10 cellular contexts compared by ENCODE assay signal in the genomic region with DNA sequence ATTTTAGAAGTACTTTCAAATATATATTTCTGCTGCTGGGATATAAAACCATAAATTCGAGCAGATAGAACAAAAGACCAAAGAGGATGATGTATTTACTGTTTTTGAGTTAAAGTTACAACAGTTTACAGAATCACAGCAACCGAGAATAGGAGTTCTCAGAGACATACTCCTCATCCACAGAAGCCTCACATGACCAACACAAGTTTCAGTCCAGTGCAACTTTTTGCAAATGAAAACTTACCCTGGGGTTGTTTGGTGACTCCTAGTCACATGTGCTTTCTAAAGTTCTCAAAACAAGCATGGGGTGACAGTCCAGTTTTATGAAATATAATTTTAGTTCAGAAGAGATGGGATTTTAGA.
DNase-seq lines count a peak whose midpoint lies in the region; ATAC-seq, FAIRE-seq and TF ChIP-seq lines count a peak whose summit lies in the region.
"Had no signal": no experiment of that assay in that cellular context is flagged by ENCODE, and none has a peak within 500 bp of the region (broad histone marks: within the 10 kb centered on the region; RNA-seq: fewer than 3 reads in every experiment).

No MANE protein-coding gene starts in this region.

- H3K4me1 ChIP-seq in K562 (replicated peaks in 1 of 2; ENCODE audit: control insufficient read depth in 2 of 2, insufficient read depth in 2 of 2, low read length in 2 of 2): no peaks in the 10 kb centered on the region; a peak in 1 of 5 replicates

- H3K27ac ChIP-seq in K562 (ENCODE audit: extremely low read depth, low read depth, low read length): no peak overlapping the region

- in situ Hi-C loops in K562 (cut with MboI): no loop called here

- H3K9me1 ChIP-seq in K562 (ENCODE audit: control insufficient read depth, insufficient read depth, low read length): no peaks in the 10 kb centered on the region

- BruUV-seq in K562 (replicated peaks; lab: Mats Ljungman, UMichigan): no TSS peak

- H3K4me3 ChIP-seq in K562: no peak overlapping the region

- WGBS in K562 (ENCODE audit: insufficient coverage, low coverage, missing lambda C conversion rate): 17% methylated on average over 2 of the region's 2 CpGs

- peak; percentile 46 for ATAC-seq in HG02759 (IDR thresholded peaks at IDR 0.05; ENCODE audit: unreplicated experiment)
- no peak for ATAC-seq in K562
- peak; percentile 16 to 33 (median 18) for ATAC-seq in natural killer cell
- no peak for ATAC-seq in HG02884 (IDR thresholded peaks at IDR 0.05; ENCODE audit: unreplicated experiment)

- no peak for TF ChIP-seq CTCF in GM10266 (IDR thresholded peaks at IDR 0.05; ENCODE audit: control insufficient read depth, insufficient read depth, low read depth, missing control alignments)
- no peak for TF ChIP-seq CTCF in K562 (IDR thresholded peaks at IDR 0.05 in 2 of 3, conservative IDR thresholded peaks at IDR 0.05 in 1 of 3; ENCODE audit: insufficient read depth in 2 of 3, low read depth in 1 of 3, low read length in 3 of 3)
- TF ChIP-seq CTCF in natural killer cell (IDR thresholded peaks at IDR 0.05): no peak

- peaks cover 9% of the 10 kb centered on the region for H3K36me3 Mint-ChIP-seq in natural killer cell
- H3K36me3 Mint-ChIP-seq: brain had no signal

- no peaks in the 10 kb centered on the region for H3K36me3 ChIP-seq in K562 (ENCODE audit: control insufficient read depth, insufficient read depth, low read length)

- H3K4me2 ChIP-seq in K562 (ENCODE audit: insufficient read depth, low read length): no peak overlapping the region

- H3K27me3 Mint-ChIP-seq in natural killer cell (ENCODE audit: low read depth in 2 of 2): no peaks in the 10 kb centered on the region

- DNase-seq in GM10266 (ENCODE audit: extremely low spot score): peak; percentile 54
- DNase-seq in K562 (ENCODE audit: extremely low read depth in 1 of 4, low spot score in 3 of 4): no peak
- DNase-seq in natural killer cell: no peak
- DNase-seq in NCI-H774 (lab: John Stamatoyannopoulos, UW): no peak
- no peak for DNase-seq in NCI-H1436 (lab: John Stamatoyannopoulos, UW)
- DNase-seq in islet precursor cell: no peak
- DNase-seq: nephron progenitor cell had no signal

- H3K9ac ChIP-seq in K562 (ENCODE audit: insufficient read depth in 1 of 2, low read depth in 2 of 2, low read length in 2 of 2): no peak overlapping the region

- TF ChIP-seq POLR2A in K562 (conservative IDR thresholded peaks at IDR 0.05): no peak

- no peaks in the 10 kb centered on the region for H3K79me2 ChIP-seq in K562 (ENCODE audit: control insufficient read depth, insufficient read depth, low read length)

- TF ChIP-seq RAD21 in K562 (CRISPR knock-in tag; conservative IDR thresholded peaks at IDR 0.05 in 1 of 2, IDR thresholded peaks at IDR 0.05 in 1 of 2): no peak

- CTCF ChIA-PET in K562 (lab: Yijun Ruan, JAX; ENCODE audit: low intra/inter-chr PET ratio): no interaction called here

- no peaks in the 10 kb centered on the region for H3K9me3 ChIP-seq in K562 (replicated peaks; ENCODE audit: control insufficient read depth, insufficient read depth, low read depth, low read length)

- no peaks in the 10 kb centered on the region for H4K20me1 ChIP-seq in K562 (replicated peaks; ENCODE audit: control insufficient read depth, insufficient read depth, low read length)

- H2AFZ ChIP-seq in K562 (ENCODE audit: low read depth, low read length): peak overlapping the region; percentile 55; the same call in 1 of the 2 replicates

- POLR2A ChIA-PET in K562 (lab: Yijun Ruan, JAX): interaction anchor here (0.5 kb wide), 1 partner anchor 856 kb away, joined by 3 read pairs; no protein-coding TSS in a partner anchor

- peaks cover 90 to 96% of the 10 kb centered on the region in 2 donors for H3K4me1 Mint-ChIP-seq in natural killer cell

- no peak overlapping the region for H3K27ac Mint-ChIP-seq in natural killer cell
- H3K27ac Mint-ChIP-seq: nephron progenitor cell had no signal

- peak overlapping the region; percentile 92 for H3K4me3 Mint-ChIP-seq in natural killer cell

- no peak for TF ChIP-seq EP300 in K562 (IDR thresholded peaks at IDR 0.05; ENCODE audit: low read length)

- no peak for FAIRE-seq in K562 (lab: Jason Lieb, UNC)

- no peaks in the 10 kb centered on the region for H3K27me3 ChIP-seq in K562 (ENCODE audit: control insufficient read depth in 2 of 2, insufficient read depth in 2 of 2, low read length in 2 of 2)

- no peaks in the 10 kb centered on the region for H3K9me3 Mint-ChIP-seq in natural killer cell
- H3K9me3 Mint-ChIP-seq: brain, nephron progenitor cell had no signal

- intact Hi-C loops in K562 (cut with micrococcal nuclease): no loop called here
- intact Hi-C loops in natural killer cell (cut with micrococcal nuclease): loop anchor here (5.0 kb wide), 1 partner anchor 36 kb away; no protein-coding TSS in a partner anchor

TF ChIP-seq in K562, 482 proteins besides CTCF, POLR2A, EP300 and RAD21 (continues in another document):
- TF ChIP-seq NR2F6 (CRISPR knock-in tag; IDR thresholded peaks at IDR 0.05): no peak
- TF ChIP-seq HMBOX1 (IDR thresholded peaks at IDR 0.05): no peak
- TF ChIP-seq ZNF175 (CRISPR knock-in tag; IDR thresholded peaks at IDR 0.05; ENCODE audit: low read depth): no peak
- TF ChIP-seq CHAMP1 (IDR thresholded peaks at IDR 0.05): no peak
- TF ChIP-seq FOXJ2 (tag; IDR thresholded peaks at IDR 0.05): no peak
- TF ChIP-seq, protein P1, sequence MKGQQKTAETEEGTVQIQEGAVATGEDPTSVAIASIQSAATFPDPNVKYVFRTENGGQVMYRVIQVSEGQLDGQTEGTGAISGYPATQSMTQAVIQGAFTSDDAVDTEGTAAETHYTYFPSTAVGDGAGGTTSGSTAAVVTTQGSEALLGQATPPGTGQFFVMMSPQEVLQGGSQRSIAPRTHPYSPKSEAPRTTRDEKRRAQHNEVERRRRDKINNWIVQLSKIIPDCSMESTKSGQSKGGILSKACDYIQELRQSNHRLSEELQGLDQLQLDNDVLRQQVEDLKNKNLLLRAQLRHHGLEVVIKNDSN (CRISPR knock-in tag; IDR thresholded peaks at IDR 0.05): no peak
- TF ChIP-seq, protein P2, sequence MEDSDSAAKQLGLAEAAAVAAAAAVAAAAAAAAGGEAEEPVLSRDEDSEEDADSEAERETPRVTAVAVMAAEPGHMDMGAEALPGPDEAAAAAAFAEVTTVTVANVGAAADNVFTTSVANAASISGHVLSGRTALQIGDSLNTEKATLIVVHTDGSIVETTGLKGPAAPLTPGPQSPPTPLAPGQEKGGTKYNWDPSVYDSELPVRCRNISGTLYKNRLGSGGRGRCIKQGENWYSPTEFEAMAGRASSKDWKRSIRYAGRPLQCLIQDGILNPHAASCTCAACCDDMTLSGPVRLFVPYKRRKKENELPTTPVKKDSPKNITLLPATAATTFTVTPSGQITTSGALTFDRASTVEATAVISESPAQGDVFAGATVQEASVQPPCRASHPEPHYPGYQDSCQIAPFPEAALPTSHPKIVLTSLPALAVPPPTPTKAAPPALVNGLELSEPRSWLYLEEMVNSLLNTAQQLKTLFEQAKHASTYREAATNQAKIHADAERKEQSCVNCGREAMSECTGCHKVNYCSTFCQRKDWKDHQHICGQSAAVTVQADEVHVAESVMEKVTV (CRISPR knock-in tag; IDR thresholded peaks at IDR 0.05): no peak
- TF ChIP-seq, protein P3, sequence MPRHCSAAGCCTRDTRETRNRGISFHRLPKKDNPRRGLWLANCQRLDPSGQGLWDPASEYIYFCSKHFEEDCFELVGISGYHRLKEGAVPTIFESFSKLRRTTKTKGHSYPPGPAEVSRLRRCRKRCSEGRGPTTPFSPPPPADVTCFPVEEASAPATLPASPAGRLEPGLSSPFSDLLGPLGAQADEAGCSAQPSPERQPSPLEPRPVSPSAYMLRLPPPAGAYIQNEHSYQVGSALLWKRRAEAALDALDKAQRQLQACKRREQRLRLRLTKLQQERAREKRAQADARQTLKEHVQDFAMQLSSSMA (CRISPR knock-in tag; IDR thresholded peaks at IDR 0.05): no peak
- no peak for TF ChIP-seq SPI1 (IDR thresholded peaks at IDR 0.05; ENCODE audit: borderline replicate concordance, low read depth, low read length)
- no peak for TF ChIP-seq ZNF507 (tag; conservative IDR thresholded peaks at IDR 0.05)
- TF ChIP-seq CBX3 (IDR thresholded peaks at IDR 0.05; ENCODE audit: borderline replicate concordance in 1 of 2, low read length in 2 of 2): no peak
- TF ChIP-seq XRCC5 (IDR thresholded peaks at IDR 0.05; ENCODE audit: low read depth, low read length): no peak

Comparison
In these comparisons a context has a peak if more than half of its experiments do, and no peak if none do; other contexts are left out.
1. ATAC-seq: peak in HG02759 (single experiment) and natural killer cell (3 of 3); none in K562 (single experiment) and HG02884 (single experiment).